8 cellular contexts compared by ENCODE assay signal in genomic region chr5:181221792-181222629, GRCh38. TPM values are rescaled to one million over a fixed set of nuclear protein-coding genes. Genes with fewer than 3 reads are reported as not detected.
DNase-seq lines count a peak whose midpoint lies in the region; ATAC-seq and TF ChIP-seq lines count a peak whose summit lies in the region.

No MANE protein-coding gene starts in this region.

- no peaks in the 10 kb centered on the region for H3K9me3 ChIP-seq in right lobe of liver

- peaks cover 0 to 18% (median 5%) of the 10 kb centered on the region in 4 donors for H3K4me1 ChIP-seq in right lobe of liver

- no peak for TF ChIP-seq CTCF in VCaP (conservative IDR thresholded peaks at IDR 0.05)
- TF ChIP-seq CTCF in choroid plexus epithelial cell (conservative IDR thresholded peaks at IDR 0.05; ENCODE audit: low read depth, low read length): no peak
- TF ChIP-seq CTCF in right lobe of liver (IDR thresholded peaks at IDR 0.05): no peak

- H3K4me3 ChIP-seq in choroid plexus epithelial cell (ENCODE audit: low read depth, low read length) (peak overlapping the region; percentile 73), right lobe of liver (peak overlapping the region; percentile 79 to 98 (median 96))

- peaks cover 0 to 2% (median 0%) of the 10 kb centered on the region in 4 donors for H3K36me3 ChIP-seq in right lobe of liver

- DNase-seq in choroid plexus epithelial cell (ENCODE audit: low read depth): peak; percentile 95
- DNase-seq in right lobe of liver: peak; percentile 90 to 95 (median 93)
- peak; percentile 87 to 99 for DNase-seq in stimulated activated CD4-positive, alpha-beta T cell treated with anti-CD3 and anti-CD28 coated beads, Interleukin-4, amount 100 ng/mL, for 48 hours (ENCODE audit: low read depth in 2 of 2)
- no peak for DNase-seq in NCI-H2107 treated with DMSO at 0.1 percent for 48 hours (lab: John Stamatoyannopoulos, UW; ENCODE audit: unreplicated experiment)
- no peak for DNase-seq in NCI-H2227 treated with DMSO at 0.1 percent for 48 hours (lab: John Stamatoyannopoulos, UW)

- TF ChIP-seq POLR2A in right lobe of liver (IDR thresholded peaks at IDR 0.05): no peak

- H3K27ac ChIP-seq in VCaP (peak overlapping the region; percentile 97), right lobe of liver (peak overlapping the region; percentile 87 to 95 (median 88))

- intact Hi-C loops in right lobe of liver (cut with DNase I): no loop called here

- H3K27me3 ChIP-seq in right lobe of liver: no peaks in the 10 kb centered on the region

- ATAC-seq in GM18868 (IDR thresholded peaks at IDR 0.05; ENCODE audit: unreplicated experiment) (peak; percentile 29), HG03159 (IDR thresholded peaks at IDR 0.05; ENCODE audit: unreplicated experiment) (peak; percentile 22), right lobe of liver (peak; percentile 62 to 67 (median 63))

- WGBS in right lobe of liver (ENCODE audit: insufficient coverage, low coverage, low lambda C conversion rate, missing lambda C conversion rate): under 1% methylated on average over 26 of the region's 50 CpGs

RNA-seq across cellular contexts. Expression of gene TRIM41, which starts 1.1 kb away (rescaled TPM):
- 10 to 100 TPM in 4 of 6 experiments, 1 to 10 TPM in 2; 7.3 to 20.6 (median 15.9) TPM for total RNA-seq in right lobe of liver

RNA-seq across cellular contexts. Expression of gene TRIM7, which starts 17.0 kb away (rescaled TPM):
- total RNA-seq in right lobe of liver: 1 to 10 TPM in 1 of 6 experiments, under 1 TPM in 4, not detected in 1; 0.07 to 1.4 (median 0.26) TPM

RNA-seq across cellular contexts. Expression of gene RACK1, which starts 21.7 kb away (rescaled TPM):
- 1,000 to 10,000 TPM in 2 of 6 experiments, 100 to 1,000 TPM in 4; 470 to 1,156 (median 552) TPM for total RNA-seq in right lobe of liver

RNA-seq across cellular contexts. Expression of gene TRIM52, which starts 38.9 kb away (rescaled TPM):
- 1 to 10 TPM; 2.8 to 6.5 (median 4.6) TPM for total RNA-seq in right lobe of liver

Comparison
In these comparisons a context has a peak if more than half of its experiments do, and no peak if none do; other contexts are left out.
1. DNase-seq: peak in choroid plexus epithelial cell (single experiment), right lobe of liver (3 of 3) and stimulated activated CD4-positive, alpha-beta T cell treated with anti-CD3 and anti-CD28 coated beads, Interleukin-4, amount 100 ng/mL, for 48 hours (2 of 2); none in NCI-H2107 treated with DMSO at 0.1 percent for 48 hours (single experiment) and NCI-H2227 treated with DMSO at 0.1 percent for 48 hours (single experiment).
2. Peak in every context shown above with its lines, with median percentiles within 50 percentile points of each other: ATAC-seq.